In genomic region chr1:19392221-19392620, GRCh38 we compare ENCODE assay signal across 13 cellular contexts.
DNase-seq lines count a peak whose midpoint lies in the region; ATAC-seq, FAIRE-seq and TF ChIP-seq lines count a peak whose summit lies in the region.
"Had no signal": no experiment of that assay in that cellular context is flagged by ENCODE, and none has a peak within 500 bp of the region (broad histone marks: within the 10 kb centered on the region; RNA-seq: fewer than 3 reads in every experiment).

No MANE protein-coding gene starts in this region.

- no peak overlapping the region for H3K4me3 Mint-ChIP-seq in activated CD4-positive, alpha-beta T cell treated with anti-CD3 and anti-CD28 coated beads for 36 hours
- no peak overlapping the region for H3K4me3 Mint-ChIP-seq in activated CD4-positive, alpha-beta memory T cell treated with anti-CD3 and anti-CD28 coated beads for 36 hours

- H3K9ac ChIP-seq in kidney (ENCODE audit: low read length in 2 of 2): no peak overlapping the region
- no peak overlapping the region for H3K9ac ChIP-seq in subcutaneous abdominal adipose tissue (ENCODE audit: low read length in 5 of 5)

- peak overlapping the region; percentile 95 for H3K27ac Mint-ChIP-seq in activated CD4-positive, alpha-beta T cell treated with anti-CD3 and anti-CD28 coated beads for 36 hours
- peak overlapping the region; percentile 94 for H3K27ac Mint-ChIP-seq in activated CD4-positive, alpha-beta memory T cell treated with anti-CD3 and anti-CD28 coated beads for 36 hours

- intact Hi-C loops in activated CD4-positive, alpha-beta T cell treated with anti-CD3 and anti-CD28 coated beads for 36 hours (cut with DNase I, micrococcal nuclease): loop anchor here (5.0 kb wide), 3 partner anchors 45 to 260 kb away; no protein-coding TSS in a partner anchor
- intact Hi-C loops in activated CD4-positive, alpha-beta memory T cell treated with anti-CD3 and anti-CD28 coated beads for 36 hours (cut with micrococcal nuclease): no loop called here
- intact Hi-C loops in kidney (cut with DNase I): loop anchor here (10.0 kb wide), 1 partner anchor 263 kb away; no protein-coding TSS in a partner anchor

- H3K27me3 ChIP-seq in subcutaneous abdominal adipose tissue (ENCODE audit: control insufficient read depth in 5 of 5, insufficient read depth in 4 of 5, low read length in 5 of 5): no peaks in the 10 kb centered on the region

- H3K36me3 ChIP-seq in kidney (ENCODE audit: control insufficient read depth in 1 of 2, insufficient read depth in 2 of 2, low read length in 2 of 2) (peaks cover 0 to 2% of the 10 kb centered on the region in 2 donors), subcutaneous abdominal adipose tissue (ENCODE audit: control insufficient read depth in 5 of 5, insufficient read depth in 5 of 5, low read length in 5 of 5) (peaks cover 0 to 8% (median 6%) of the 10 kb centered on the region in 5 donors)

- no peak for TF ChIP-seq CTCF in kidney (IDR thresholded peaks at IDR 0.05; ENCODE audit: borderline replicate concordance, extremely low read depth, insufficient read depth)

- FAIRE-seq in kidney (lab: Jason Lieb, UNC): no peak
- FAIRE-seq: A204.1 had no signal

- DNase-seq in activated CD4-positive, alpha-beta T cell treated with anti-CD3 and anti-CD28 coated beads for 36 hours: no peak
- no peak for DNase-seq in activated CD4-positive, alpha-beta T cell treated with anti-CD3 and anti-CD28 coated beads for 4 hours
- DNase-seq in activated CD4-positive, alpha-beta memory T cell treated with anti-CD3 and anti-CD28 coated beads for 36 hours: no peak
- peak; percentile 50 for DNase-seq in kidney
- no peak for DNase-seq in NCI-H510A (lab: John Stamatoyannopoulos, UW)
- no peak for DNase-seq in HUDEP-2 (lab: John Stamatoyannopoulos, UW; ENCODE audit: unreplicated experiment in 76 of 76)
- DNase-seq in activated CD8-positive, alpha-beta memory T cell treated with anti-CD3 and anti-CD28 coated beads for 24 hours: no peak
- DNase-seq: cerebellar nuclear complex, foreskin fibroblast, NCI-H1092 treated with DMSO at 0.1 percent for 48 hours, retina had no signal

- CTCF ChIA-PET in activated CD4-positive, alpha-beta T cell treated with anti-CD3 and anti-CD28 coated beads for 36 hours (lab: Charles Lee): interaction anchor here (0.6 to 3.9 kb wide), 11 partner anchors 14 to 261 kb away, joined by 3 to 21 read pairs (median 5); no protein-coding TSS in a partner anchor
- CTCF ChIA-PET in activated CD4-positive, alpha-beta memory T cell treated with anti-CD3 and anti-CD28 coated beads for 36 hours (lab: Charles Lee): interaction anchor here (1.1 to 3.7 kb wide), 11 partner anchors 10 to 262 kb away, joined by 3 to 50 read pairs (median 6); partner anchors contain the start of gene CAPZB

- H3K9me3 Mint-ChIP-seq in activated CD4-positive, alpha-beta T cell treated with anti-CD3 and anti-CD28 coated beads for 36 hours (ENCODE audit: low read depth): no peaks in the 10 kb centered on the region
- H3K9me3 Mint-ChIP-seq in activated CD4-positive, alpha-beta memory T cell treated with anti-CD3 and anti-CD28 coated beads for 36 hours: no peaks in the 10 kb centered on the region

- H3K27me3 Mint-ChIP-seq in activated CD4-positive, alpha-beta T cell treated with anti-CD3 and anti-CD28 coated beads for 36 hours: no peaks in the 10 kb centered on the region
- no peaks in the 10 kb centered on the region for H3K27me3 Mint-ChIP-seq in activated CD4-positive, alpha-beta memory T cell treated with anti-CD3 and anti-CD28 coated beads for 36 hours

- H3K9me3 ChIP-seq in kidney (ENCODE audit: control insufficient read depth in 1 of 2, low read length in 2 of 2) (no peaks in the 10 kb centered on the region), subcutaneous abdominal adipose tissue (ENCODE audit: control insufficient read depth in 5 of 5, low read length in 5 of 5) (no peaks in the 10 kb centered on the region)

- peaks cover 85% of the 10 kb centered on the region for H3K4me1 Mint-ChIP-seq in activated CD4-positive, alpha-beta T cell treated with anti-CD3 and anti-CD28 coated beads for 36 hours
- peaks cover 81% of the 10 kb centered on the region for H3K4me1 Mint-ChIP-seq in activated CD4-positive, alpha-beta memory T cell treated with anti-CD3 and anti-CD28 coated beads for 36 hours (ENCODE audit: low read depth)

- ATAC-seq in activated CD4-positive, alpha-beta T cell treated with anti-CD3 and anti-CD28 coated beads for 36 hours: no peak

- no peak overlapping the region for H3K4me3 ChIP-seq in kidney (ENCODE audit: low read length in 2 of 2)
- no peak overlapping the region for H3K4me3 ChIP-seq in subcutaneous abdominal adipose tissue (ENCODE audit: low read depth in 1 of 5, low read length in 5 of 5)

- POLR2A ChIA-PET in activated CD4-positive, alpha-beta T cell treated with anti-CD3 and anti-CD28 coated beads for 36 hours (lab: Charles Lee): no interaction called here
- POLR2A ChIA-PET in activated CD4-positive, alpha-beta memory T cell treated with anti-CD3 and anti-CD28 coated beads for 36 hours (lab: Charles Lee): interaction anchor here (0.7 to 1.4 kb wide), 2 partner anchors 43 to 205 kb away, joined by 3 to 6 read pairs; a partner anchor contains a TSS

- H3K4me1 ChIP-seq in kidney (ENCODE audit: control insufficient read depth in 1 of 2, insufficient read depth in 1 of 2, low read depth in 1 of 2, low read length in 2 of 2): peaks cover 7 to 18% of the 10 kb centered on the region in 2 donors
- peaks cover 0 to 38% (median 30%) of the 10 kb centered on the region in 5 donors for H3K4me1 ChIP-seq in subcutaneous abdominal adipose tissue (ENCODE audit: control insufficient read depth in 5 of 5, insufficient read depth in 5 of 5, low read length in 5 of 5)

- peaks cover 2% of the 10 kb centered on the region for H3K36me3 Mint-ChIP-seq in activated CD4-positive, alpha-beta T cell treated with anti-CD3 and anti-CD28 coated beads for 36 hours (ENCODE audit: low read depth)
- peaks cover 3% of the 10 kb centered on the region for H3K36me3 Mint-ChIP-seq in activated CD4-positive, alpha-beta memory T cell treated with anti-CD3 and anti-CD28 coated beads for 36 hours

- H3K27ac ChIP-seq in kidney (ENCODE audit: low read depth in 2 of 2, low read length in 2 of 2) (no peak overlapping the region), subcutaneous abdominal adipose tissue (ENCODE audit: low read depth, low read length) (peak overlapping the region; percentile 48)
